Comparison of ENCODE assay signal across 8 cellular contexts in genomic region chr11:783581-784015, GRCh38.
DNase-seq lines count a peak whose midpoint lies in the region; TF ChIP-seq lines count a peak whose summit lies in the region.

No MANE protein-coding gene starts in this region.

- TF ChIP-seq CTCF in astrocyte of the cerebellum (IDR thresholded peaks at IDR 0.05; ENCODE audit: low read depth, low read length, missing control alignments) (peak; percentile 93), retinal pigment epithelial cell (conservative IDR thresholded peaks at IDR 0.05; ENCODE audit: low read depth, low read length) (peak; percentile 93)

- no peak overlapping the region for H3K4me3 ChIP-seq in astrocyte of the cerebellum (ENCODE audit: low read depth, low read length)
- H3K4me3 ChIP-seq in retinal pigment epithelial cell (ENCODE audit: low read length) = no peak overlapping the region

- peak; percentile 35 for DNase-seq in DMS153 treated with DMSO at 0.1 percent for 48 hours (lab: John Stamatoyannopoulos, UW; ENCODE audit: unreplicated experiment)
- peak; percentile 80 for DNase-seq in NCI-H187 treated with DMSO at 0.1 percent for 48 hours (lab: John Stamatoyannopoulos, UW)
- DNase-seq in astrocyte of the cerebellum (ENCODE audit: low read depth) = peak; percentile 60
- peak; percentile 66 to 76 for DNase-seq in hippocampal formation (lab: John Stamatoyannopoulos, UW)
- peak; percentile 62 for DNase-seq in retinal pigment epithelial cell (ENCODE audit: low read depth)
- no peak for DNase-seq in COLO829 (ENCODE audit: low spot score)
- DNase-seq in SKM-1 treated with dmso at 0.1 percent for 144 hours (lab: John Stamatoyannopoulos, UW; ENCODE audit: unreplicated experiment) = no peak
- no peak for DNase-seq in NOMO-1 (lab: John Stamatoyannopoulos, UW; ENCODE audit: unreplicated experiment in 2 of 2)

- in situ Hi-C loops in astrocyte of the cerebellum (cut with HindIII; ENCODE audit: low sequenced_read_pairs) = no loop called here

Comparison
In these comparisons a context has a peak if more than half of its experiments do, and no peak if none do; other contexts are left out.
1. DNase-seq: peak in DMS153 treated with DMSO at 0.1 percent for 48 hours (single experiment), NCI-H187 treated with DMSO at 0.1 percent for 48 hours (single experiment), astrocyte of the cerebellum (single experiment), hippocampal formation (2 of 2) and retinal pigment epithelial cell (single experiment); none in COLO829 (single experiment), SKM-1 treated with dmso at 0.1 percent for 144 hours (single experiment) and NOMO-1 (0 of 2).